ENCODE assay signal across 1 cellular context in genomic region chr6:146389740-146390139, GRCh38.
TF ChIP-seq lines count a peak whose summit lies in the region.

No MANE protein-coding gene starts in this region.

TF ChIP-seq in K562, 482 proteins besides CTCF, POLR2A, EP300 and RAD21 (continued from another document):
- TF ChIP-seq ARID4B (CRISPR knock-in tag; IDR thresholded peaks at IDR 0.05) (no peak), RFX1 (IDR thresholded peaks at IDR 0.05) (0 out of 2 replicates have a peak, but pooled peaks have one; percentile 5), BACH1 (tag; IDR thresholded peaks at IDR 0.05) (no peak)
